Comparison of ENCODE assay signal across 34 cellular contexts in genomic region chr9:1157836-1158235, GRCh38.
"Had no signal": no experiment of that assay in that cellular context is flagged by ENCODE, and none has a peak within 500 bp of the region (broad histone marks: within the 10 kb centered on the region; RNA-seq: fewer than 3 reads in every experiment).

No MANE protein-coding gene starts in this region.

- H3K4me3 ChIP-seq: MG63 had no signal

- H3K9me3 ChIP-seq: MG63 had no signal

- H3K36me3 ChIP-seq: MG63 had no signal

- H3K27me3 ChIP-seq: MG63 had no signal

- DNase-seq: Karpas-422, Kasumi-1, MG63, MM.1S, MV-4-11, NCI-H1048, NCI-H1092, NCI-H1092 treated with DMSO at 0.1 percent for 48 hours, NCI-H1105, NCI-H1105 treated with DMSO at 0.1 percent for 48 hours, NCI-H1417, NCI-H1417 treated with DMSO at 0.1 percent for 48 hours, NCI-H1436, NCI-H1436 treated with DMSO at 0.1 percent for 48 hours, NCI-H146, NCI-H1694, NCI-H1694 treated with DMSO at 0.1 percent for 48 hours, NCI-H187, NCI-H187 treated with DMSO at 0.1 percent for 48 hours, NCI-H1930, NCI-H2029, NCI-H2029 treated with DMSO at 0.1 percent for 48 hours, NCI-H2081, NCI-H2081 treated with DMSO at 0.1 percent for 48 hours, NCI-H2107, NCI-H2171, NCI-H2171 treated with DMSO at 0.1 percent for 48 hours, NCI-H2227 treated with DMSO at 0.1 percent for 48 hours, NCI-H226, NCI-H345, NCI-H446, NCI-H446 treated with DMSO at 0.1 percent for 48 hours, NCI-H510A, NCI-H510A treated with DMSO at 0.1 percent for 48 hours had no signal
